In the genomic region with DNA sequence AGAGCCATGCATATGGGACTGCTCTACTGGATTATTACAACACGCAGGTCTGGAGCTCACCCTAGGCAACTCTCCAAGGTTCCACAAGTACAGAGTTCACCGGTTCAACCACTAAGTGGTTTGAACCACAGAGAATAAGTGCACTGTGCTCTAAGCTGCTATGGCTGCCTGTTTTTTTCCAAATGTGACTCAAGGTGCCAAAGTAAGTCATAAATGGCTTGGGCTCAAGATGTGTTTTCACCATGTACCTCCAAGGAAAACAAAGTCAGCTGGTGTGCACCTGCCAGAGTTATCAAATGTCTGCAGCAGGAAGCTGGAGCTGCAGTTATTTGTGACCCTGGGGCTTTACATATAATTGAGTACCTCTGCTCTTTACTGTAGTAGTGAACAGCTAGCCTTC, we compare ENCODE assay signal across 1 cellular context.
A peak's percentile ranks its signal among the peaks of the same experiment; 100 is the strongest.
TF ChIP-seq lines count a peak whose summit lies in the region.

No MANE protein-coding gene starts in this region.

TF ChIP-seq in HepG2, 621 proteins besides CTCF, POLR2A, EP300 and RAD21 (continued from another document):
- no peak for TF ChIP-seq PAXIP1 (CRISPR knock-in tag; conservative IDR thresholded peaks at IDR 0.05)
- no peak for TF ChIP-seq ZNF777 (CRISPR knock-in tag; IDR thresholded peaks at IDR 0.05)
- TF ChIP-seq PRDM10 (CRISPR knock-in tag; IDR thresholded peaks at IDR 0.05; ENCODE audit: low read depth): 0 out of 2 replicates have a peak, but pooled peaks have one; percentile 25
- TF ChIP-seq, protein P1, sequence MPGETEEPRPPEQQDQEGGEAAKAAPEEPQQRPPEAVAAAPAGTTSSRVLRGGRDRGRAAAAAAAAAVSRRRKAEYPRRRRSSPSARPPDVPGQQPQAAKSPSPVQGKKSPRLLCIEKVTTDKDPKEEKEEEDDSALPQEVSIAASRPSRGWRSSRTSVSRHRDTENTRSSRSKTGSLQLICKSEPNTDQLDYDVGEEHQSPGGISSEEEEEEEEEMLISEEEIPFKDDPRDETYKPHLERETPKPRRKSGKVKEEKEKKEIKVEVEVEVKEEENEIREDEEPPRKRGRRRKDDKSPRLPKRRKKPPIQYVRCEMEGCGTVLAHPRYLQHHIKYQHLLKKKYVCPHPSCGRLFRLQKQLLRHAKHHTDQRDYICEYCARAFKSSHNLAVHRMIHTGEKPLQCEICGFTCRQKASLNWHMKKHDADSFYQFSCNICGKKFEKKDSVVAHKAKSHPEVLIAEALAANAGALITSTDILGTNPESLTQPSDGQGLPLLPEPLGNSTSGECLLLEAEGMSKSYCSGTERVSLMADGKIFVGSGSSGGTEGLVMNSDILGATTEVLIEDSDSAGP (CRISPR knock-in tag; IDR thresholded peaks at IDR 0.05; ENCODE audit: borderline replicate concordance): no peak
- no peak for TF ChIP-seq ZNF839 (CRISPR knock-in tag; IDR thresholded peaks at IDR 0.05; ENCODE audit: borderline replicate concordance)
- TF ChIP-seq ZMYM4 (CRISPR knock-in tag; IDR thresholded peaks at IDR 0.05): peak; percentile 32; the same call in 1 of the 2 replicates
- TF ChIP-seq, protein P2, sequence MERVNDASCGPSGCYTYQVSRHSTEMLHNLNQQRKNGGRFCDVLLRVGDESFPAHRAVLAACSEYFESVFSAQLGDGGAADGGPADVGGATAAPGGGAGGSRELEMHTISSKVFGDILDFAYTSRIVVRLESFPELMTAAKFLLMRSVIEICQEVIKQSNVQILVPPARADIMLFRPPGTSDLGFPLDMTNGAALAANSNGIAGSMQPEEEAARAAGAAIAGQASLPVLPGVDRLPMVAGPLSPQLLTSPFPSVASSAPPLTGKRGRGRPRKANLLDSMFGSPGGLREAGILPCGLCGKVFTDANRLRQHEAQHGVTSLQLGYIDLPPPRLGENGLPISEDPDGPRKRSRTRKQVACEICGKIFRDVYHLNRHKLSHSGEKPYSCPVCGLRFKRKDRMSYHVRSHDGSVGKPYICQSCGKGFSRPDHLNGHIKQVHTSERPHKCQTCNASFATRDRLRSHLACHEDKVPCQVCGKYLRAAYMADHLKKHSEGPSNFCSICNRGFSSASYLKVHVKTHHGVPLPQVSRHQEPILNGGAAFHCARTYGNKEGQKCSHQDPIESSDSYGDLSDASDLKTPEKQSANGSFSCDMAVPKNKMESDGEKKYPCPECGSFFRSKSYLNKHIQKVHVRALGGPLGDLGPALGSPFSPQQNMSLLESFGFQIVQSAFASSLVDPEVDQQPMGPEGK (CRISPR knock-in tag; IDR thresholded peaks at IDR 0.05): no peak
- TF ChIP-seq HDAC1 (CRISPR knock-in tag; IDR thresholded peaks at IDR 0.05): no peak
- TF ChIP-seq DR1 (CRISPR knock-in tag; IDR thresholded peaks at IDR 0.05): no peak
